In the genomic region with DNA sequence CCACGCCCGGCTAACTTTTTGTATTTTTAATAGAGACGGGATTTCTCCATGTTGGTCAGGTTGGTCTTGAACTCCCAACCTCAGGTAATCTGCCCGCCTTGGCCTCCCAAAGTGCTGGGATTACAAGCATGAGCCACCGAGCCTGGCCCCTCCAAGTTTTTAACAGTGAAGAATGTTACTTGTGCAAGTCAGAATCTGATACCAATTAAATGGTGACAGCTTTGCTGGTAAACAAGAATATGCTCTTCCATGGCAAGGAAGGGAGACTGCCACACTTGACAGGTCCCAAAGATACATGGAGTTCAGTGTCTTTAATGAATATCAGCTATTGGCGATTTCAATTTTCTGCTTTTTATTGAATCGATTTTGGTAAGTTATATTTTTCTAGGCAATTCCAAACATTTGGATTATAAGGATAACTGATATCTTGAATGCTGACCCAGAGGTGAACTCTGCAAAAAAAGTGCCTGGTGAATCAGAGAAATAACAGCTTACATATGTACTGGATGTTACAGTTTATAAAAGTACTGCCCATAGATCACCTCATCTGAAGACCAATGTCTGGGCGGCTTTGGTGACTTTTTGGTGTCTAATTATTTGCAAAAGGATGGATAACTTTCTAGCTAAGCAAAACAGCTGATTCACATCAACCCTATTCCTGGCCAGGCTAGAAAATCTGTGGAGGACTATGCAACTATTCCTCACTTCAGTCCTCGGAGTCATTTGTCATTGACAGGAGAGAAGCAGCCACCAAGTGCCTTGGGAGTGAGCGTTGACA, we compare ENCODE assay signal across 8 cellular contexts. TPM values are rescaled to one million over a fixed set of nuclear protein-coding genes. Genes with fewer than 3 reads are reported as not detected.
DNase-seq lines count a peak whose midpoint lies in the region; ATAC-seq and TF ChIP-seq lines count a peak whose summit lies in the region.

No MANE protein-coding gene starts in this region.

- H3K27ac ChIP-seq in RWPE2 (ENCODE audit: poor library complexity, severe bottlenecking) (peak overlapping the region; percentile 49), esophagus squamous epithelium (peak overlapping the region; percentile 88 to 92 (median 90)), psoas muscle (peak overlapping the region; percentile 95)

- DNase-seq in RWPE2 (ENCODE audit: low spot score) (no peak), esophagus squamous epithelium (lab: John Stamatoyannopoulos, UW) (no peak), psoas muscle (no peak), MV-4-11 (lab: John Stamatoyannopoulos, UW) (no peak), NCI-H2081 (lab: John Stamatoyannopoulos, UW) (no peak)

- ATAC-seq in RWPE2 (ENCODE audit: low read depth) (no peak), psoas muscle (peak in 1 of 4 donors; percentile 18), HG03159 (IDR thresholded peaks at IDR 0.05; ENCODE audit: unreplicated experiment) (no peak), HG03045 (IDR thresholded peaks at IDR 0.05; ENCODE audit: unreplicated experiment) (no peak)

- WGBS in esophagus squamous epithelium, 2 donors: 40 to 66% methylated on average over 6 to 10 of the region's 10 CpGs
- WGBS in psoas muscle, 3 donors: 64 to 67% (median 65%) methylated on average over 10 of the region's 10 CpGs

- no peaks in the 10 kb centered on the region for H3K27me3 ChIP-seq in RWPE2 (ENCODE audit: insufficient read depth, poor library complexity, severe bottlenecking)
- no peaks in the 10 kb centered on the region for H3K27me3 ChIP-seq in esophagus squamous epithelium
- H3K27me3 ChIP-seq in psoas muscle (ENCODE audit: insufficient read depth in 3 of 3, low read length in 2 of 3): no peaks in the 10 kb centered on the region

- no peak for TF ChIP-seq POLR2A in esophagus squamous epithelium (IDR thresholded peaks at IDR 0.05)

- H3K9me3 ChIP-seq in ES-I3 (ENCODE audit: control insufficient read depth, insufficient read depth, low read length) (no peaks in the 10 kb centered on the region), RWPE2 (ENCODE audit: severe bottlenecking) (no peaks in the 10 kb centered on the region), esophagus squamous epithelium (no peaks in the 10 kb centered on the region), psoas muscle (no peaks in the 10 kb centered on the region)

- H3K36me3 ChIP-seq in ES-I3 (ENCODE audit: insufficient read depth, low read length) (no peaks in the 10 kb centered on the region), RWPE2 (ENCODE audit: low read depth) (no peaks in the 10 kb centered on the region), esophagus squamous epithelium (no peaks in the 10 kb centered on the region), psoas muscle (ENCODE audit: insufficient read depth in 1 of 2, low read depth in 1 of 2) (no peaks in the 10 kb centered on the region)

- peak overlapping the region; percentile 68 for H3K9ac ChIP-seq in ES-I3 (ENCODE audit: low read depth, low read length)

- no peak for TF ChIP-seq CTCF in RWPE2 (IDR thresholded peaks at IDR 0.05; ENCODE audit: poor library complexity, severe bottlenecking)
- TF ChIP-seq CTCF in esophagus squamous epithelium (IDR thresholded peaks at IDR 0.05): no peak
- TF ChIP-seq CTCF in psoas muscle (IDR thresholded peaks at IDR 0.05): no peak

- intact Hi-C loops in esophagus squamous epithelium (cut with DNase I) (no loop called here), psoas muscle (cut with DNase I) (no loop called here)

- H3K4me1 ChIP-seq in ES-I3 (ENCODE audit: insufficient read depth, low read length) (peaks cover 12% of the 10 kb centered on the region), RWPE2 (ENCODE audit: insufficient read depth, poor library complexity, severe bottlenecking) (peaks cover 8% of the 10 kb centered on the region), esophagus squamous epithelium (peaks cover 12 to 31% (median 15%) of the 10 kb centered on the region in 3 donors), psoas muscle (peaks cover 20% of the 10 kb centered on the region)

- peak overlapping the region; percentile 53 for H3K4me3 ChIP-seq in RWPE2 (ENCODE audit: severe bottlenecking)
- H3K4me3 ChIP-seq in esophagus squamous epithelium: peak overlapping the region; percentile 73 to 88 (median 79)
- H3K4me3 ChIP-seq in psoas muscle: peak overlapping the region; percentile 71

RNA-seq across cellular contexts. Expression of gene PARP16, which starts 1.2 kb away (rescaled TPM):
- total RNA-seq in esophagus squamous epithelium: 1 to 10 TPM; 5.7 to 8.6 (median 6.3) TPM
- 1 to 10 TPM; 3.2 to 6.3 (median 4.5) TPM for total RNA-seq in psoas muscle
- polyA plus RNA-seq in psoas muscle: 1 to 10 TPM; 2.8 to 4.3 (median 3.3) TPM

RNA-seq across cellular contexts. Expression of gene RNU5A-1, which starts 10.4 kb away (rescaled TPM):
- total RNA-seq in esophagus squamous epithelium (not detected), psoas muscle (not detected)
- polyA plus RNA-seq in psoas muscle: not detected

RNA-seq across cellular contexts. Expression of gene RNU5B-1, which starts 19.0 kb away (rescaled TPM):
- not detected for total RNA-seq in esophagus squamous epithelium
- total RNA-seq in psoas muscle: 10 to 100 TPM in 3 of 4 donors, not detected in 1; 12.8 to 34.0 (median 13.9) TPM
- polyA plus RNA-seq in psoas muscle: not detected

Comparison
In these comparisons a context has a peak if more than half of its experiments do, and no peak if none do; other contexts are left out.
1. RNA of gene RNU5B-1, which starts 19.0 kb away (total RNA-seq): 12.8 to 34.0 TPM in psoas muscle; not detected in esophagus squamous epithelium; every median in the first group is over 4 times any median in the second.
2. Peak in every context shown above with its lines, with median percentiles within 50 percentile points of each other: H3K27ac ChIP-seq and H3K4me3 ChIP-seq.